In genomic region chrX:41010188-41010846, GRCh38 we compare ENCODE assay signal across 8 cellular contexts.
A peak's percentile ranks its signal among the peaks of the same experiment; 100 is the strongest.
DNase-seq lines count a peak whose midpoint lies in the region; ATAC-seq, FAIRE-seq and TF ChIP-seq lines count a peak whose summit lies in the region.

No MANE protein-coding gene starts in this region.

- FAIRE-seq in HepG2 (lab: Jason Lieb, UNC): peak; percentile 68

- peak; percentile 46; the same call in 1 of the 2 replicates for TF ChIP-seq RAD21 in HepG2 (CRISPR knock-in tag; IDR thresholded peaks at IDR 0.05)

- WGBS in HepG2 (ENCODE audit: low lambda C conversion rate): 20% methylated on average over 3 of the region's 22 CpGs

- TF ChIP-seq CTCF in coronary artery (IDR thresholded peaks at IDR 0.05): no peak
- 0 out of 2 replicates have a peak, but pooled peaks have one; percentile 19 for TF ChIP-seq CTCF in HepG2 (CRISPR knock-in tag; IDR thresholded peaks at IDR 0.05)

- ATAC-seq in HepG2 (peak; percentile 98), HG03025 (IDR thresholded peaks at IDR 0.05; ENCODE audit: low FRiP score, unreplicated experiment) (no peak), GM21381 (IDR thresholded peaks at IDR 0.05; ENCODE audit: unreplicated experiment) (no peak)

- no peaks in the 10 kb centered on the region for H3K79me2 ChIP-seq in HepG2 (ENCODE audit: insufficient read depth, low read length)

- no peak overlapping the region for H2AFZ ChIP-seq in HepG2 (ENCODE audit: low read length)

- TSS peak; percentile 93 for BruUV-seq in HepG2 (replicated peaks; lab: Mats Ljungman, UMichigan)

- peak overlapping the region; percentile 58 for H3K4me3 ChIP-seq in coronary artery
- peak overlapping the region; percentile 25 to 54 (median 34); a peak in 4 of 6 replicates for H3K4me3 ChIP-seq in HepG2 (replicated peaks in 1 of 3; ENCODE audit: insufficient read depth in 1 of 3, low read depth in 2 of 3, low read length in 3 of 3)

- peak overlapping the region; percentile 75 for H3K4me2 ChIP-seq in HepG2 (ENCODE audit: low read depth, low read length)

- H3K27ac ChIP-seq in coronary artery (peak overlapping the region; percentile 63 to 86), HepG2 (ENCODE audit: extremely low read length, insufficient read depth, low read length) (peak overlapping the region; percentile 96)

- intact Hi-C loops in HepG2 (cut with micrococcal nuclease; ENCODE audit: unreplicated experiment): loop anchor here (2.0 kb wide), 1 partner anchor 74 kb away; the partner anchor contains the start of gene USP9X

- TF ChIP-seq EP300 in HepG2 (IDR thresholded peaks at IDR 0.05; ENCODE audit: low read depth in 2 of 2, low read length in 2 of 2): no peak; a peak in 1 of 4 replicates
- TF ChIP-seq EP300 in HepG2 (CRISPR knock-in tag; IDR thresholded peaks at IDR 0.05; ENCODE audit: borderline replicate concordance): peak; percentile 16; the same call in 1 of the 2 replicates

- TF ChIP-seq POLR2A in HepG2 (IDR thresholded peaks at IDR 0.05; ENCODE audit: insufficient read depth in 1 of 2, low read depth in 2 of 2, low read length in 2 of 2): peak in 1 of 2 experiments; percentile 75; a peak in 2 of 4 replicates

- POLR2A ChIA-PET in HepG2 (lab: Yijun Ruan, JAX): interaction anchor here (1.3 to 1.7 kb wide), 4 partner anchors 8 to 75 kb away, joined by 5 to 26 read pairs (median 16); partner anchors contain the start of gene USP9X

- H3K36me3 ChIP-seq in HepG2 (replicated peaks in 1 of 2; ENCODE audit: control insufficient read depth in 1 of 2, insufficient read depth in 2 of 2, low read length in 2 of 2): no peaks in the 10 kb centered on the region

- CTCF ChIA-PET in HepG2 (lab: Yijun Ruan, JAX; ENCODE audit: low intra/inter-chr PET ratio, low total read pairs): no interaction called here

- no peaks in the 10 kb centered on the region for H3K9me3 ChIP-seq in HepG2 (ENCODE audit: low read length)

- in situ Hi-C loops in HepG2 (cut with HindIII; ENCODE audit: extremely low pct_ligation_motif_present, low pct_unique_long_range_greater_than_20kb): no loop called here

- peaks cover 28% of the 10 kb centered on the region for H3K4me1 ChIP-seq in HepG2 (ENCODE audit: insufficient read depth, low read length)

- H3K27me3 ChIP-seq in HepG2 (ENCODE audit: control insufficient read depth in 1 of 2, insufficient read depth in 2 of 2, low read length in 2 of 2): no peaks in the 10 kb centered on the region

- no peaks in the 10 kb centered on the region for H4K20me1 ChIP-seq in HepG2 (ENCODE audit: insufficient read depth, low read length)

- DNase-seq in ELR (ENCODE audit: low read depth) (peak; percentile 82), NAMALWA (ENCODE audit: low spot score) (peak; percentile 26), coronary artery (ENCODE audit: low spot score) (peak; percentile 85), HepG2 (ENCODE audit: low spot score) (peak; percentile 89)
- peak; percentile 34 to 39 for DNase-seq in activated CD4-positive, alpha-beta T cell treated with anti-CD3 and anti-CD28 coated beads for 4 hours
- DNase-seq in stimulated activated CD4-positive, alpha-beta T cell treated with anti-CD3 and anti-CD28 coated beads, Interleukin-1b, Interleukin-23, amount 100 ng/mL, for 48 hours: peak; percentile 43

- peak overlapping the region; percentile 76 for H3K9ac ChIP-seq in HepG2 (ENCODE audit: insufficient read depth, low read depth, low read length)

TF ChIP-seq in HepG2, 621 proteins besides CTCF, POLR2A, EP300 and RAD21 (continues in another document):
- peak; percentile 35; the same call in 1 of the 2 replicates for TF ChIP-seq TBX2 (CRISPR knock-in tag; IDR thresholded peaks at IDR 0.05; ENCODE audit: borderline replicate concordance)
- TF ChIP-seq AHDC1 (CRISPR knock-in tag; IDR thresholded peaks at IDR 0.05; ENCODE audit: borderline replicate concordance): peak; percentile 74; the same call in 1 of the 2 replicates
- TF ChIP-seq ZNF558 (CRISPR knock-in tag; IDR thresholded peaks at IDR 0.05; ENCODE audit: borderline replicate concordance): no peak; the same call in 1 of the 2 replicates
- TF ChIP-seq, protein P1, sequence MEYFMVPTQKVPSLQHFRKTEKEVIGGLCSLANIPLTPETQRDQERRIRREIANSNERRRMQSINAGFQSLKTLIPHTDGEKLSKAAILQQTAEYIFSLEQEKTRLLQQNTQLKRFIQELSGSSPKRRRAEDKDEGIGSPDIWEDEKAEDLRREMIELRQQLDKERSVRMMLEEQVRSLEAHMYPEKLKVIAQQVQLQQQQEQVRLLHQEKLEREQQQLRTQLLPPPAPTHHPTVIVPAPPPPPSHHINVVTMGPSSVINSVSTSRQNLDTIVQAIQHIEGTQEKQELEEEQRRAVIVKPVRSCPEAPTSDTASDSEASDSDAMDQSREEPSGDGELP (IDR thresholded peaks at IDR 0.05; ENCODE audit: borderline replicate concordance, low read depth): peak; percentile 56; the same call in 1 of the 2 replicates
- TF ChIP-seq IRF2 (CRISPR knock-in tag; IDR thresholded peaks at IDR 0.05): 0 out of 2 replicates have a peak, but pooled peaks have one; percentile 16
- peak; percentile 63 for TF ChIP-seq RBFOX2 (IDR thresholded peaks at IDR 0.05; ENCODE audit: low read depth, low read length)
- TF ChIP-seq KDM5B (CRISPR knock-in tag; IDR thresholded peaks at IDR 0.05; ENCODE audit: borderline replicate concordance): peak; percentile 51; the same call in 1 of the 2 replicates
- no peak for TF ChIP-seq ZNF121 (CRISPR knock-in tag; IDR thresholded peaks at IDR 0.05)
- TF ChIP-seq NCOA2 (CRISPR knock-in tag; IDR thresholded peaks at IDR 0.05): peak; percentile 74
- TF ChIP-seq GABPB1 (CRISPR knock-in tag; IDR thresholded peaks at IDR 0.05): peak; percentile 75
- TF ChIP-seq TAF1 (CRISPR knock-in tag; IDR thresholded peaks at IDR 0.05): peak; percentile 26; the same call in 1 of the 2 replicates
- TF ChIP-seq SIN3A (IDR thresholded peaks at IDR 0.05; ENCODE audit: borderline replicate concordance, low read depth, low read length): 0 out of 2 replicates have a peak, but pooled peaks have one; percentile 46
- no peak for TF ChIP-seq ZNF781 (CRISPR knock-in tag; IDR thresholded peaks at IDR 0.05; ENCODE audit: borderline replicate concordance, not compliant biosample characterization)
- peak; percentile 49 for TF ChIP-seq XRCC5 (optimal IDR thresholded peaks at IDR 0.05; ENCODE audit: low read length)
- TF ChIP-seq ZNF501 (CRISPR knock-in tag; IDR thresholded peaks at IDR 0.05): peak; percentile 48; the same call in 1 of the 2 replicates
- 0 out of 2 replicates have a peak, but pooled peaks have one; percentile 22 for TF ChIP-seq MEIS2 (CRISPR knock-in tag; IDR thresholded peaks at IDR 0.05)
- TF ChIP-seq ZNF644 (CRISPR knock-in tag; IDR thresholded peaks at IDR 0.05; ENCODE audit: low read depth): no peak
- TF ChIP-seq ZNF317 (CRISPR knock-in tag; IDR thresholded peaks at IDR 0.05): peak; percentile 53; the same call in 1 of the 2 replicates
- TF ChIP-seq ATF1 (CRISPR knock-in tag; IDR thresholded peaks at IDR 0.05): peak; percentile 50; the same call in 1 of the 2 replicates
- TF ChIP-seq ZNF564 (CRISPR knock-in tag; IDR thresholded peaks at IDR 0.05): no peak
- TF ChIP-seq MYNN (CRISPR knock-in tag; IDR thresholded peaks at IDR 0.05; ENCODE audit: low read depth): no peak

Comparison
In these comparisons a context has a peak if more than half of its experiments do, and no peak if none do; other contexts are left out.
1. DNase-seq: peak in every context shown above with its lines; median percentile 89 in HepG2; 85 in coronary artery; 82 in ELR; 43 in stimulated activated CD4-positive, alpha-beta T cell treated with anti-CD3 and anti-CD28 coated beads, Interleukin-1b, Interleukin-23, amount 100 ng/mL, for 48 hours; 36 in activated CD4-positive, alpha-beta T cell treated with anti-CD3 and anti-CD28 coated beads for 4 hours; 26 in NAMALWA.